Comparison of ENCODE assay signal across 7 cellular contexts in genomic region chr7:139101637-139102158, GRCh38. TPM values are rescaled to one million over a fixed set of nuclear protein-coding genes. Genes with fewer than 3 reads are reported as not detected.
DNase-seq lines count a peak whose midpoint lies in the region; ATAC-seq lines count a peak whose summit lies in the region.
"Not testable (repeated sequence)": the region's sequence is repeated elsewhere in the genome, so short reads cannot be mapped to it uniquely, and the experiment has no call there.

No MANE protein-coding gene starts in this region.

- peaks cover 57 to 75% (median 73%) of the 10 kb centered on the region in 3 donors for H3K4me1 Mint-ChIP-seq in CD8-positive, alpha-beta memory T cell
- H3K4me1 Mint-ChIP-seq in T-helper 17 cell (peaks cover 44% of the 10 kb centered on the region), memory B cell (peaks cover 37% of the 10 kb centered on the region)
- peaks cover 58% of the 10 kb centered on the region for H3K4me1 Mint-ChIP-seq in activated CD8-positive, alpha-beta T cell treated with anti-CD3 and anti-CD28 coated beads, Interleukin-2, amount 10 ng/mL, durations not matched to agents 7 days and 5 days (ENCODE audit: low read depth)
- H3K4me1 Mint-ChIP-seq in activated naive CD4-positive, alpha-beta T cell treated with anti-CD3 and anti-CD28 coated beads, Interleukin-2, amount 10 ng/mL, durations not matched to agents 7 days and 5 days, result peaks cover 57% of the 10 kb centered on the region
- peaks cover 58% of the 10 kb centered on the region for H3K4me1 Mint-ChIP-seq in central memory CD8-positive, alpha-beta T cell
- peaks cover 57% of the 10 kb centered on the region for H3K4me1 Mint-ChIP-seq in stimulated activated effector memory CD8-positive, alpha-beta T cell treated with anti-CD3 and anti-CD28 coated beads, Interleukin-12 subunit alpha, Interleukin-12 subunit beta, amount 100 ng/mL, for 72 hours

- peak overlapping the region; percentile 86 to 94 (median 89) for H3K4me3 Mint-ChIP-seq in CD8-positive, alpha-beta memory T cell
- H3K4me3 Mint-ChIP-seq in T-helper 17 cell, result peak overlapping the region; percentile 92
- H3K4me3 Mint-ChIP-seq in activated CD8-positive, alpha-beta T cell treated with anti-CD3 and anti-CD28 coated beads, Interleukin-2, amount 10 ng/mL, durations not matched to agents 7 days and 5 days, result peak overlapping the region; percentile 86
- H3K4me3 Mint-ChIP-seq in activated naive CD4-positive, alpha-beta T cell treated with anti-CD3 and anti-CD28 coated beads, Interleukin-2, amount 10 ng/mL, durations not matched to agents 7 days and 5 days, result peak overlapping the region; percentile 77
- peak overlapping the region; percentile 78 for H3K4me3 Mint-ChIP-seq in central memory CD8-positive, alpha-beta T cell
- not testable (repeated sequence) for H3K4me3 Mint-ChIP-seq in memory B cell
- H3K4me3 Mint-ChIP-seq in stimulated activated effector memory CD8-positive, alpha-beta T cell treated with anti-CD3 and anti-CD28 coated beads, Interleukin-12 subunit alpha, Interleukin-12 subunit beta, amount 100 ng/mL, for 72 hours, result peak overlapping the region; percentile 95

- H3K27ac ChIP-seq in CD8-positive, alpha-beta memory T cell (ENCODE audit: low read depth, low read length), result not testable (repeated sequence)

- H3K9me3 ChIP-seq in CD8-positive, alpha-beta memory T cell (ENCODE audit: low read length); T-helper 17 cell (ENCODE audit: control insufficient read depth, low read length, poor library complexity, severe bottlenecking): not testable (repeated sequence)

- not testable (repeated sequence) for H3K36me3 ChIP-seq in CD8-positive, alpha-beta memory T cell (ENCODE audit: insufficient read depth, low read length)

- peak overlapping the region; percentile 39 to 97 (median 89) for H3K27ac Mint-ChIP-seq in CD8-positive, alpha-beta memory T cell
- H3K27ac Mint-ChIP-seq in T-helper 17 cell (peak overlapping the region; percentile 99), memory B cell (peak overlapping the region; percentile 65)
- H3K27ac Mint-ChIP-seq in activated CD8-positive, alpha-beta T cell treated with anti-CD3 and anti-CD28 coated beads, Interleukin-2, amount 10 ng/mL, durations not matched to agents 7 days and 5 days, result peak overlapping the region; percentile 90
- peak overlapping the region; percentile 84 for H3K27ac Mint-ChIP-seq in activated naive CD4-positive, alpha-beta T cell treated with anti-CD3 and anti-CD28 coated beads, Interleukin-2, amount 10 ng/mL, durations not matched to agents 7 days and 5 days
- peak overlapping the region; percentile 97 for H3K27ac Mint-ChIP-seq in central memory CD8-positive, alpha-beta T cell (ENCODE audit: low read depth)
- H3K27ac Mint-ChIP-seq in stimulated activated effector memory CD8-positive, alpha-beta T cell treated with anti-CD3 and anti-CD28 coated beads, Interleukin-12 subunit alpha, Interleukin-12 subunit beta, amount 100 ng/mL, for 72 hours, result peak overlapping the region; percentile 98

- H3K36me3 Mint-ChIP-seq in CD8-positive, alpha-beta memory T cell, result peaks cover 3 to 63% (median 18%) of the 10 kb centered on the region in 3 donors
- peaks cover 11% of the 10 kb centered on the region for H3K36me3 Mint-ChIP-seq in T-helper 17 cell (ENCODE audit: low read depth)
- peaks cover 82% of the 10 kb centered on the region for H3K36me3 Mint-ChIP-seq in activated CD8-positive, alpha-beta T cell treated with anti-CD3 and anti-CD28 coated beads, Interleukin-2, amount 10 ng/mL, durations not matched to agents 7 days and 5 days (ENCODE audit: low read depth)
- peaks cover 71% of the 10 kb centered on the region for H3K36me3 Mint-ChIP-seq in activated naive CD4-positive, alpha-beta T cell treated with anti-CD3 and anti-CD28 coated beads, Interleukin-2, amount 10 ng/mL, durations not matched to agents 7 days and 5 days
- peaks cover 62% of the 10 kb centered on the region for H3K36me3 Mint-ChIP-seq in central memory CD8-positive, alpha-beta T cell (ENCODE audit: insufficient read depth)
- peaks cover 16% of the 10 kb centered on the region for H3K36me3 Mint-ChIP-seq in memory B cell
- H3K36me3 Mint-ChIP-seq in stimulated activated effector memory CD8-positive, alpha-beta T cell treated with anti-CD3 and anti-CD28 coated beads, Interleukin-12 subunit alpha, Interleukin-12 subunit beta, amount 100 ng/mL, for 72 hours, result peaks cover 98% of the 10 kb centered on the region

- H3K27me3 ChIP-seq in CD8-positive, alpha-beta memory T cell (ENCODE audit: insufficient read depth, low read length, poor library complexity, severe bottlenecking), result not testable (repeated sequence)

- ATAC-seq in T-helper 17 cell; activated CD8-positive, alpha-beta T cell treated with anti-CD3 and anti-CD28 coated beads, Interleukin-2, amount 10 ng/mL, durations not matched to agents 7 days and 5 days; central memory CD8-positive, alpha-beta T cell (replicated peaks; ENCODE audit: extremely low read depth, poor library complexity, severe bottlenecking); memory B cell (ENCODE audit: low read depth); stimulated activated effector memory CD8-positive, alpha-beta T cell treated with anti-CD3 and anti-CD28 coated beads, Interleukin-12 subunit alpha, Interleukin-12 subunit beta, amount 100 ng/mL, for 72 hours: not testable (repeated sequence)

- POLR2A ChIA-PET in CD8-positive, alpha-beta memory T cell (lab: Charles Lee), result not testable (repeated sequence)
- POLR2A ChIA-PET in activated CD8-positive, alpha-beta T cell treated with anti-CD3 and anti-CD28 coated beads, Interleukin-2, amount 10 ng/mL, durations not matched to agents 7 days and 5 days (lab: Charles Lee), result interaction anchor here (0.7 to 2.4 kb wide), 5 partner anchors 9 to 815 kb away, joined by 3 to 10 read pairs (median 4); no protein-coding TSS in a partner anchor

- H3K27me3 Mint-ChIP-seq in CD8-positive, alpha-beta memory T cell; T-helper 17 cell; activated CD8-positive, alpha-beta T cell treated with anti-CD3 and anti-CD28 coated beads, Interleukin-2, amount 10 ng/mL, durations not matched to agents 7 days and 5 days (ENCODE audit: low read depth); activated naive CD4-positive, alpha-beta T cell treated with anti-CD3 and anti-CD28 coated beads, Interleukin-2, amount 10 ng/mL, durations not matched to agents 7 days and 5 days; central memory CD8-positive, alpha-beta T cell; memory B cell: not testable (repeated sequence)

- CTCF ChIA-PET in CD8-positive, alpha-beta memory T cell (lab: Charles Lee), result interaction anchor here (2.1 kb wide), 1 partner anchor 12 kb away, joined by 9 read pairs; no protein-coding TSS in a partner anchor
- CTCF ChIA-PET in activated CD8-positive, alpha-beta T cell treated with anti-CD3 and anti-CD28 coated beads, Interleukin-2, amount 10 ng/mL, durations not matched to agents 7 days and 5 days (lab: Charles Lee), result interaction anchor here (1.1 kb wide), 1 partner anchor 27 kb away, joined by 5 read pairs; no protein-coding TSS in a partner anchor
- CTCF ChIA-PET in activated naive CD4-positive, alpha-beta T cell treated with anti-CD3 and anti-CD28 coated beads, Interleukin-2, amount 10 ng/mL, durations not matched to agents 7 days and 5 days (lab: Charles Lee), result interaction anchor here (3.6 kb wide), 1 partner anchor 7 kb away, joined by 23 read pairs; no protein-coding TSS in a partner anchor

- H3K9me3 Mint-ChIP-seq in CD8-positive, alpha-beta memory T cell; activated CD8-positive, alpha-beta T cell treated with anti-CD3 and anti-CD28 coated beads, Interleukin-2, amount 10 ng/mL, durations not matched to agents 7 days and 5 days (ENCODE audit: insufficient read depth); activated naive CD4-positive, alpha-beta T cell treated with anti-CD3 and anti-CD28 coated beads, Interleukin-2, amount 10 ng/mL, durations not matched to agents 7 days and 5 days; central memory CD8-positive, alpha-beta T cell; memory B cell; stimulated activated effector memory CD8-positive, alpha-beta T cell treated with anti-CD3 and anti-CD28 coated beads, Interleukin-12 subunit alpha, Interleukin-12 subunit beta, amount 100 ng/mL, for 72 hours: not testable (repeated sequence)

- peak overlapping the region; percentile 36 for H3K4me3 ChIP-seq in CD8-positive, alpha-beta memory T cell (ENCODE audit: low read length)

- not testable (repeated sequence) for DNase-seq in CD8-positive, alpha-beta memory T cell; T-helper 17 cell; activated CD8-positive, alpha-beta T cell treated with anti-CD3 and anti-CD28 coated beads, Interleukin-2, amount 10 ng/mL, durations not matched to agents 7 days and 5 days; activated naive CD4-positive, alpha-beta T cell treated with anti-CD3 and anti-CD28 coated beads, Interleukin-2, amount 10 ng/mL, durations not matched to agents 7 days and 5 days; central memory CD8-positive, alpha-beta T cell (ENCODE audit: low spot score in 2 of 2); memory B cell (ENCODE audit: low spot score in 2 of 2); stimulated activated effector memory CD8-positive, alpha-beta T cell treated with anti-CD3 and anti-CD28 coated beads, Interleukin-12 subunit alpha, Interleukin-12 subunit beta, amount 100 ng/mL, for 72 hours (ENCODE audit: low spot score in 2 of 2)

- peaks cover 33% of the 10 kb centered on the region for H3K4me1 ChIP-seq in CD8-positive, alpha-beta memory T cell (ENCODE audit: insufficient read depth, low read length)

RNA-seq across cellular contexts. Expression of gene ZC3HAV1, which starts 7.8 kb away (rescaled TPM):
- 10 to 100 TPM; 89.9 to 92.8 TPM for total RNA-seq in CD8-positive, alpha-beta memory T cell
- 153 TPM for polyA plus RNA-seq in CD8-positive, alpha-beta memory T cell
- total RNA-seq in T-helper 17 cell, result 100 to 1,000 TPM; 154 to 177 TPM
- 100 to 1,000 TPM; 121 to 122 TPM for total RNA-seq in activated CD8-positive, alpha-beta T cell treated with anti-CD3 and anti-CD28 coated beads, Interleukin-2, amount 10 ng/mL, durations not matched to agents 7 days and 5 days
